In genomic region chr2:172253190-172254052, GRCh38 we compare ENCODE assay signal across 8 cellular contexts.
DNase-seq lines count a peak whose midpoint lies in the region; ATAC-seq and TF ChIP-seq lines count a peak whose summit lies in the region.

No MANE protein-coding gene starts in this region.

- H3K4me1 Mint-ChIP-seq in activated naive CD8-positive, alpha-beta T cell treated with anti-CD3 and anti-CD28 coated beads for 36 hours = peaks cover 30% of the 10 kb centered on the region
- peaks cover 6 to 18% of the 10 kb centered on the region in 2 donors for H3K4me1 Mint-ChIP-seq in immature natural killer cell

- H3K36me3 Mint-ChIP-seq in activated naive CD8-positive, alpha-beta T cell treated with anti-CD3 and anti-CD28 coated beads for 36 hours = no peaks in the 10 kb centered on the region
- H3K36me3 Mint-ChIP-seq in immature natural killer cell = no peaks in the 10 kb centered on the region

- no peak overlapping the region for H3K4me3 Mint-ChIP-seq in activated naive CD8-positive, alpha-beta T cell treated with anti-CD3 and anti-CD28 coated beads for 36 hours
- H3K4me3 Mint-ChIP-seq in immature natural killer cell = no peak overlapping the region

- DNase-seq in GM04503 (ENCODE audit: low read depth) (peak; percentile 98), immature natural killer cell (peak in 2 of 3 donors; percentile 7 to 17), NCI-H524 (lab: John Stamatoyannopoulos, UW) (no peak)
- peak; percentile 53 for DNase-seq in activated naive CD8-positive, alpha-beta T cell treated with anti-CD3 and anti-CD28 coated beads for 36 hours
- DNase-seq in stimulated activated CD4-positive, alpha-beta T cell treated with anti-CD3 and anti-CD28 coated beads, Interleukin-4, amount 100 ng/mL, for 4 hours = peak; percentile 26 to 62

- peak overlapping the region; percentile 46 for H3K27ac Mint-ChIP-seq in activated naive CD8-positive, alpha-beta T cell treated with anti-CD3 and anti-CD28 coated beads for 36 hours
- H3K27ac Mint-ChIP-seq in immature natural killer cell = no peak overlapping the region

- H3K27me3 Mint-ChIP-seq in activated naive CD8-positive, alpha-beta T cell treated with anti-CD3 and anti-CD28 coated beads for 36 hours = no peaks in the 10 kb centered on the region
- H3K27me3 Mint-ChIP-seq in immature natural killer cell (ENCODE audit: low read depth in 3 of 3) = peaks cover 2 to 4% (median 2%) of the 10 kb centered on the region in 3 donors

- peaks cover 2% of the 10 kb centered on the region for H3K9me3 Mint-ChIP-seq in activated naive CD8-positive, alpha-beta T cell treated with anti-CD3 and anti-CD28 coated beads for 36 hours
- no peaks in the 10 kb centered on the region for H3K9me3 Mint-ChIP-seq in immature natural killer cell

- no peak for ATAC-seq in GM21737 (IDR thresholded peaks at IDR 0.05; ENCODE audit: unreplicated experiment)
- ATAC-seq in HG03159 (IDR thresholded peaks at IDR 0.05; ENCODE audit: unreplicated experiment) = no peak

TF ChIP-seq in PFSK-1, 5 proteins besides CTCF, POLR2A, EP300 and RAD21:
- peak; percentile 56; the same call in 1 of the 2 replicates for TF ChIP-seq SIN3A (IDR thresholded peaks at IDR 0.05; ENCODE audit: borderline replicate concordance, insufficient read depth, low read length)
- TF ChIP-seq POLR2AphosphoS5 (IDR thresholded peaks at IDR 0.05; ENCODE audit: low read depth, low read length) = no peak
- peak; percentile 96 for TF ChIP-seq FOXP2 (optimal IDR thresholded peaks at IDR 0.05; ENCODE audit: borderline replicate concordance, extremely low read depth, extremely low read length, insufficient read depth)

Comparison
In these comparisons a context has a peak if more than half of its experiments do, and no peak if none do; other contexts are left out.
1. DNase-seq: peak in GM04503 (single experiment), activated naive CD8-positive, alpha-beta T cell treated with anti-CD3 and anti-CD28 coated beads for 36 hours (single experiment), immature natural killer cell (2 of 3) and stimulated activated CD4-positive, alpha-beta T cell treated with anti-CD3 and anti-CD28 coated beads, Interleukin-4, amount 100 ng/mL, for 4 hours (2 of 2); none in NCI-H524 (0 of 2).